Comparison of ENCODE assay signal across 27 cellular contexts in the genomic region with DNA sequence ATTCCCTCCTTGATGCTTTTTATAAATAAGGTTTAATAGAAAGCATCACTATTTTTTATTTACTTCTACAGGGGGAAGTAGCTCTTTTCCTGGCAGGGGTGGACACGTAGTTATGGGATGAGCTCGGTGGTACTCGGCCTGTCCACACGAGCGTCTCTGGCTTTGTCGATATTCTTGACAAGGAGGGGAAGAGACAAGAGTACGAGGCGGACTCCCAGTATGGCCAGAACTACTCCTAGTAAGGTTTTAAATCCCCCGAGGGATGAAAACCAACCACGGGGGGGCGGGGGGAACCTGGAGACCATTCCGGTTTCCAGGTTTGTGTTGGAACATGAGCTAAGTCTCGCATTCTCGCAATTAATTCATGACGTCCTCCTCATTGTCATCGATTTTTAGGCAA. TPM values are rescaled to one million over a fixed set of nuclear protein-coding genes. Genes with fewer than 3 reads are reported as not detected.
DNase-seq lines count a peak whose midpoint lies in the region; ATAC-seq and TF ChIP-seq lines count a peak whose summit lies in the region.
"Had no signal": no experiment of that assay in that cellular context is flagged by ENCODE, and none has a peak within 500 bp of the region (broad histone marks: within the 10 kb centered on the region; RNA-seq: fewer than 3 reads in every experiment).

No MANE protein-coding gene starts in this region.

- no peaks in the 10 kb centered on the region for H3K9me3 ChIP-seq in cardiac muscle cell (ENCODE audit: low read depth)
- H3K9me3 ChIP-seq in liver (ENCODE audit: control insufficient read depth in 4 of 4, low read length in 3 of 4): no peaks in the 10 kb centered on the region
- no peaks in the 10 kb centered on the region for H3K9me3 ChIP-seq in vagina
- H3K9me3 ChIP-seq: breast epithelium, heart right ventricle, upper lobe of right lung had no signal

- H3K27me3 ChIP-seq in cardiac muscle cell (no peaks in the 10 kb centered on the region), liver (ENCODE audit: control insufficient read depth in 4 of 4, insufficient read depth in 4 of 4, low read length in 3 of 4) (no peaks in the 10 kb centered on the region), vagina (no peaks in the 10 kb centered on the region)
- H3K27me3 ChIP-seq: breast epithelium, heart right ventricle, SJSA1, upper lobe of right lung had no signal

- H3K27ac ChIP-seq in cardiac muscle cell (peak overlapping the region; percentile 75), liver (ENCODE audit: low read depth in 1 of 2, low read length in 2 of 2) (peak overlapping the region; percentile 12 to 26), vagina (peak overlapping the region; percentile 35)
- H3K27ac ChIP-seq: breast epithelium, coronary artery, SJSA1, upper lobe of right lung had no signal

- 76% methylated on average over 16 of the region's 16 CpGs for WGBS in liver

- DNase-seq in cardiac muscle cell (ENCODE audit: low read depth in 1 of 2, low spot score in 1 of 2) (no peak), Right ventricle myocardium superior (no peak), omental fat pad (ENCODE audit: low spot score) (no peak), vagina (ENCODE audit: extremely low spot score in 2 of 2) (no peak), COLO668 (lab: John Stamatoyannopoulos, UW; ENCODE audit: unreplicated experiment) (no peak)
- DNase-seq: 8988T; activated CD4-positive, alpha-beta T cell treated with anti-CD3 and anti-CD28 coated beads, Interleukin-2, amount 50 U/mL, for 4 hours; activated gamma-delta T cell treated with Interleukin-2 at 50 U/mL for 16 hours; heart right ventricle; immature natural killer cell; left ventricle myocardium superior; naive B cell; NCI-H146; NCI-H2227 treated with DMSO at 0.1 percent for 48 hours; NCI-H82; posterior cingulate gyrus; stimulated activated naive CD4-positive, alpha-beta T cell treated with Interleukin-2 at 50 U/mL for 16 hours had no signal

- H3K9ac ChIP-seq in liver (ENCODE audit: low read depth in 1 of 2, low read length in 2 of 2): no peak overlapping the region

- peaks cover 5% of the 10 kb centered on the region for H3K4me1 ChIP-seq in cardiac muscle cell (ENCODE audit: low read depth)
- H3K4me1 ChIP-seq in liver (ENCODE audit: control insufficient read depth in 4 of 4, insufficient read depth in 4 of 4, low read length in 3 of 4): peaks cover 0 to 11% (median 8%) of the 10 kb centered on the region in 4 donors
- H3K4me1 ChIP-seq in vagina: peaks cover 21% of the 10 kb centered on the region
- H3K4me1 ChIP-seq: breast epithelium had no signal

- TF ChIP-seq CTCF in cardiac muscle cell (IDR thresholded peaks at IDR 0.05; ENCODE audit: low read depth, low read length) (no peak), liver (IDR thresholded peaks at IDR 0.05; ENCODE audit: low read depth, low read length, missing input control) (no peak), omental fat pad (IDR thresholded peaks at IDR 0.05) (no peak), vagina (IDR thresholded peaks at IDR 0.05) (no peak)

- TF ChIP-seq RAD21 in liver (IDR thresholded peaks at IDR 0.05): no peak

- TF ChIP-seq POLR2A in vagina (IDR thresholded peaks at IDR 0.05): no peak

- H3K4me3 ChIP-seq in cardiac muscle cell (no peak overlapping the region), liver (ENCODE audit: low read depth in 1 of 3, low read length in 3 of 3) (no peak overlapping the region), vagina (peak overlapping the region in 1 of 2 donors; percentile 17)
- H3K4me3 ChIP-seq: breast epithelium, coronary artery, SJSA1, upper lobe of right lung had no signal

- ATAC-seq in Right ventricle myocardium superior (ENCODE audit: poor library complexity) (no peak), omental fat pad (ENCODE audit: low FRiP score) (peak; percentile 33), HG03039 (IDR thresholded peaks at IDR 0.05; ENCODE audit: unreplicated experiment) (no peak), GM21825 (IDR thresholded peaks at IDR 0.05; ENCODE audit: unreplicated experiment) (no peak)
- ATAC-seq: Panc1 had no signal

- H3K36me3 ChIP-seq in cardiac muscle cell: no peaks in the 10 kb centered on the region
- no peaks in the 10 kb centered on the region for H3K36me3 ChIP-seq in liver (ENCODE audit: control insufficient read depth in 4 of 4, insufficient read depth in 3 of 4, low read depth in 1 of 4, low read length in 3 of 4)
- no peaks in the 10 kb centered on the region for H3K36me3 ChIP-seq in vagina
- H3K36me3 ChIP-seq: breast epithelium, heart right ventricle, SJSA1, upper lobe of right lung had no signal

- intact Hi-C loops in Right ventricle myocardium superior (cut with DNase I) (no loop called here), vagina (cut with DNase I) (no loop called here)

TF ChIP-seq in liver, 16 proteins besides CTCF, POLR2A, EP300 and RAD21:
- no peak for TF ChIP-seq GABPA (IDR thresholded peaks at IDR 0.05 in 1 of 2, conservative IDR thresholded peaks at IDR 0.05 in 1 of 2)
- no peak for TF ChIP-seq EGR1 (IDR thresholded peaks at IDR 0.05; ENCODE audit: low read depth in 2 of 2)
- no peak for TF ChIP-seq FOXA1 (IDR thresholded peaks at IDR 0.05)
- TF ChIP-seq, protein P1, sequence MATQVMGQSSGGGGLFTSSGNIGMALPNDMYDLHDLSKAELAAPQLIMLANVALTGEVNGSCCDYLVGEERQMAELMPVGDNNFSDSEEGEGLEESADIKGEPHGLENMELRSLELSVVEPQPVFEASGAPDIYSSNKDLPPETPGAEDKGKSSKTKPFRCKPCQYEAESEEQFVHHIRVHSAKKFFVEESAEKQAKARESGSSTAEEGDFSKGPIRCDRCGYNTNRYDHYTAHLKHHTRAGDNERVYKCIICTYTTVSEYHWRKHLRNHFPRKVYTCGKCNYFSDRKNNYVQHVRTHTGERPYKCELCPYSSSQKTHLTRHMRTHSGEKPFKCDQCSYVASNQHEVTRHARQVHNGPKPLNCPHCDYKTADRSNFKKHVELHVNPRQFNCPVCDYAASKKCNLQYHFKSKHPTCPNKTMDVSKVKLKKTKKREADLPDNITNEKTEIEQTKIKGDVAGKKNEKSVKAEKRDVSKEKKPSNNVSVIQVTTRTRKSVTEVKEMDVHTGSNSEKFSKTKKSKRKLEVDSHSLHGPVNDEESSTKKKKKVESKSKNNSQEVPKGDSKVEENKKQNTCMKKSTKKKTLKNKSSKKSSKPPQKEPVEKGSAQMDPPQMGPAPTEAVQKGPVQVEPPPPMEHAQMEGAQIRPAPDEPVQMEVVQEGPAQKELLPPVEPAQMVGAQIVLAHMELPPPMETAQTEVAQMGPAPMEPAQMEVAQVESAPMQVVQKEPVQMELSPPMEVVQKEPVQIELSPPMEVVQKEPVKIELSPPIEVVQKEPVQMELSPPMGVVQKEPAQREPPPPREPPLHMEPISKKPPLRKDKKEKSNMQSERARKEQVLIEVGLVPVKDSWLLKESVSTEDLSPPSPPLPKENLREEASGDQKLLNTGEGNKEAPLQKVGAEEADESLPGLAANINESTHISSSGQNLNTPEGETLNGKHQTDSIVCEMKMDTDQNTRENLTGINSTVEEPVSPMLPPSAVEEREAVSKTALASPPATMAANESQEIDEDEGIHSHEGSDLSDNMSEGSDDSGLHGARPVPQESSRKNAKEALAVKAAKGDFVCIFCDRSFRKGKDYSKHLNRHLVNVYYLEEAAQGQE (IDR thresholded peaks at IDR 0.05): no peak
- TF ChIP-seq RXRA (IDR thresholded peaks at IDR 0.05): no peak
- TF ChIP-seq NR2F2 (IDR thresholded peaks at IDR 0.05): no peak
TF ChIP-seq in liver: peak in this region for 0.

RNA-seq across cellular contexts. Expression of gene BSG, which starts 5.6 kb away (rescaled TPM):
- 826 and 1,015 TPM in 2 replicates for total RNA-seq in cardiac muscle cell
- polyA plus RNA-seq in cardiac muscle cell: 976 and 1,204 TPM in 2 replicates
- 1,928 TPM for total RNA-seq in Right ventricle myocardium superior
- 100 to 1,000 TPM in 1 of 2 donors, 10 to 100 TPM in 1; 80.4 to 367 TPM for total RNA-seq in liver
- 100 to 1,000 TPM; 146 to 152 TPM for polyA plus RNA-seq in liver
- total RNA-seq in omental fat pad: 100 to 1,000 TPM; 331 to 521 (median 417) TPM
- 231 TPM for total RNA-seq in vagina

RNA-seq across cellular contexts. Expression of gene HCN2, which starts 22.8 kb away (rescaled TPM):
- 1.0 and 2.3 TPM in 2 replicates for total RNA-seq in cardiac muscle cell
- polyA plus RNA-seq in cardiac muscle cell: 0.34 and 0.46 TPM in 2 replicates
- total RNA-seq in Right ventricle myocardium superior: 4.1 TPM
- total RNA-seq in liver: under 1 TPM; 0.05 to 0.17 TPM
- under 1 TPM in 1 of 2 donors, not detected in 1; 0.13 TPM for polyA plus RNA-seq in liver
- total RNA-seq in omental fat pad: under 1 TPM in 2 of 4 donors, not detected in 2; 0.13 to 0.56 TPM
- total RNA-seq in vagina: 0.25 TPM
- total RNA-seq: skeletal muscle tissue had no signal
- polyA plus RNA-seq: immature natural killer cell had no signal

RNA-seq across cellular contexts. Expression of gene GZMM, which starts 23.0 kb away (rescaled TPM):
- not detected in 2 replicates for total RNA-seq in cardiac muscle cell
- 0.39 TPM in 1 of 2 replicates, not detected in the other for polyA plus RNA-seq in cardiac muscle cell
- total RNA-seq in Right ventricle myocardium superior: 0.32 TPM
- total RNA-seq in liver: 1 to 10 TPM; 1.0 to 1.1 TPM
- polyA plus RNA-seq in liver: 1 to 10 TPM in 1 of 2 donors, under 1 TPM in 1; 0.28 to 1.3 TPM
- total RNA-seq in omental fat pad: 1 to 10 TPM in 2 of 4 donors, not detected in 2; 1.1 to 3.7 TPM
- total RNA-seq in vagina: not detected
- total RNA-seq: SJSA1, skeletal muscle tissue had no signal
- polyA plus RNA-seq: BJ had no signal

RNA-seq across cellular contexts. Expression of gene CDC34, which starts 35.3 kb away (rescaled TPM):
- total RNA-seq in cardiac muscle cell (205 and 247 TPM in 2 replicates), Right ventricle myocardium superior (86.3 TPM), liver (10 to 100 TPM; 29.6 to 83.8 TPM), omental fat pad (10 to 100 TPM; 40.2 to 67.7 (median 55.5) TPM), vagina (62.6 TPM)
- polyA plus RNA-seq in cardiac muscle cell (205 and 207 TPM in 2 replicates), liver (10 to 100 TPM; 19.2 to 53.9 TPM)

RNA-seq across cellular contexts. Expression of gene TPGS1, which starts 59.5 kb away (rescaled TPM):
- total RNA-seq in cardiac muscle cell (67.1 and 71.1 TPM in 2 replicates), Right ventricle myocardium superior (10.8 TPM), liver (10 to 100 TPM; 15.1 to 15.5 TPM), omental fat pad (10 to 100 TPM; 45.5 to 61.2 (median 46.1) TPM), vagina (39.5 TPM)
- polyA plus RNA-seq in cardiac muscle cell (55.8 and 56.2 TPM in 2 replicates), liver (10 to 100 TPM in 1 of 2 donors, 1 to 10 TPM in 1; 1.7 to 14.3 TPM)

Comparison
In these comparisons a context has a peak if more than half of its experiments do, and no peak if none do; other contexts are left out.
1. H3K27ac ChIP-seq: peak in every context shown above with its lines; median percentile 75 in cardiac muscle cell; 35 in vagina; 19 in liver.